In genomic region chr20:38951611-38952010, GRCh38 we compare ENCODE assay signal across 20 cellular contexts. TPM values are rescaled to one million over a fixed set of nuclear protein-coding genes. Genes with fewer than 3 reads are reported as not detected.
A peak's percentile ranks its signal among the peaks of the same experiment; 100 is the strongest.
DNase-seq lines count a peak whose midpoint lies in the region; ATAC-seq, FAIRE-seq and TF ChIP-seq lines count a peak whose summit lies in the region.
"Had no signal": no experiment of that assay in that cellular context is flagged by ENCODE, and none has a peak within 500 bp of the region (broad histone marks: within the 10 kb centered on the region; RNA-seq: fewer than 3 reads in every experiment).

No MANE protein-coding gene starts in this region.

- H3K36me3 Mint-ChIP-seq in activated CD8-positive, alpha-beta memory T cell treated with anti-CD3 and anti-CD28 coated beads, Interleukin-2, amount 10 ng/mL, durations not matched to agents 7 days and 5 days: peaks cover 62% of the 10 kb centered on the region
- peaks cover 22% of the 10 kb centered on the region for H3K36me3 Mint-ChIP-seq in stimulated activated effector memory CD8-positive, alpha-beta T cell treated with anti-CD3 and anti-CD28 coated beads, Interleukin-12 subunit alpha, Interleukin-12 subunit beta, amount 100 ng/mL, for 72 hours

- H3K27me3 ChIP-seq in HepG2 (ENCODE audit: control insufficient read depth in 1 of 2, insufficient read depth in 2 of 2, low read length in 2 of 2) (no peaks in the 10 kb centered on the region), right lobe of liver (no peaks in the 10 kb centered on the region)

- H3K79me2 ChIP-seq in HepG2 (ENCODE audit: insufficient read depth, low read length): no peaks in the 10 kb centered on the region

- H3K4me3 Mint-ChIP-seq in activated CD8-positive, alpha-beta memory T cell treated with anti-CD3 and anti-CD28 coated beads, Interleukin-2, amount 10 ng/mL, durations not matched to agents 7 days and 5 days: no peak overlapping the region
- no peak overlapping the region for H3K4me3 Mint-ChIP-seq in stimulated activated effector memory CD8-positive, alpha-beta T cell treated with anti-CD3 and anti-CD28 coated beads, Interleukin-12 subunit alpha, Interleukin-12 subunit beta, amount 100 ng/mL, for 72 hours
- H3K4me3 Mint-ChIP-seq: CD4-positive, alpha-beta T cell; GM23338 had no signal

- H3K9me3 Mint-ChIP-seq in activated CD8-positive, alpha-beta memory T cell treated with anti-CD3 and anti-CD28 coated beads, Interleukin-2, amount 10 ng/mL, durations not matched to agents 7 days and 5 days (ENCODE audit: low read depth): no peaks in the 10 kb centered on the region
- H3K9me3 Mint-ChIP-seq in stimulated activated effector memory CD8-positive, alpha-beta T cell treated with anti-CD3 and anti-CD28 coated beads, Interleukin-12 subunit alpha, Interleukin-12 subunit beta, amount 100 ng/mL, for 72 hours: no peaks in the 10 kb centered on the region
- H3K9me3 Mint-ChIP-seq: CD4-positive, alpha-beta T cell; GM23338 had no signal

- no peak overlapping the region for H3K27ac Mint-ChIP-seq in activated CD8-positive, alpha-beta memory T cell treated with anti-CD3 and anti-CD28 coated beads, Interleukin-2, amount 10 ng/mL, durations not matched to agents 7 days and 5 days
- H3K27ac Mint-ChIP-seq in stimulated activated effector memory CD8-positive, alpha-beta T cell treated with anti-CD3 and anti-CD28 coated beads, Interleukin-12 subunit alpha, Interleukin-12 subunit beta, amount 100 ng/mL, for 72 hours: peak overlapping the region; percentile 56
- H3K27ac Mint-ChIP-seq: CD4-positive, alpha-beta T cell; GM23338 had no signal

- no peak overlapping the region for H3K9ac ChIP-seq in HepG2 (ENCODE audit: insufficient read depth, low read depth, low read length)

- in situ Hi-C loops in HepG2 (cut with HindIII; ENCODE audit: extremely low pct_ligation_motif_present, low pct_unique_long_range_greater_than_20kb): no loop called here

- POLR2A ChIA-PET in HepG2 (lab: Yijun Ruan, JAX): no interaction called here

- TF ChIP-seq EP300 in HepG2 (IDR thresholded peaks at IDR 0.05; ENCODE audit: low read depth in 2 of 2, low read length in 2 of 2): no peak
- no peak for TF ChIP-seq EP300 in HepG2 (CRISPR knock-in tag; IDR thresholded peaks at IDR 0.05; ENCODE audit: borderline replicate concordance)

- no peaks in the 10 kb centered on the region for H4K20me1 ChIP-seq in HepG2 (ENCODE audit: insufficient read depth, low read length)

- no peak overlapping the region for H2AFZ ChIP-seq in HepG2 (ENCODE audit: low read length)
- H2AFZ ChIP-seq: GM23338 had no signal

- intact Hi-C loops in HepG2 (cut with micrococcal nuclease; ENCODE audit: unreplicated experiment): no loop called here
- intact Hi-C loops in right lobe of liver (cut with DNase I): no loop called here

- H3K27ac ChIP-seq in HepG2 (ENCODE audit: extremely low read length, insufficient read depth, low read length): no peak overlapping the region
- no peak overlapping the region for H3K27ac ChIP-seq in right lobe of liver
- H3K27ac ChIP-seq: 22Rv1, A549, C4-2B had no signal

- H3K36me3 ChIP-seq in HepG2 (replicated peaks in 1 of 2; ENCODE audit: control insufficient read depth in 1 of 2, insufficient read depth in 2 of 2, low read length in 2 of 2) (peaks cover 46 to 67% of the 10 kb centered on the region in 2 experiments), right lobe of liver (no peaks in the 10 kb centered on the region)

- CTCF ChIA-PET in activated CD8-positive, alpha-beta memory T cell treated with anti-CD3 and anti-CD28 coated beads, Interleukin-2, amount 10 ng/mL, durations not matched to agents 7 days and 5 days (lab: Charles Lee): interaction anchor here (0.9 to 2.1 kb wide), 3 partner anchors 10 to 98 kb away, joined by 3 to 8 read pairs (median 3); partner anchors contain the start of genes DHX35 and FAM83D
- CTCF ChIA-PET in HepG2 (lab: Yijun Ruan, JAX; ENCODE audit: low intra/inter-chr PET ratio, low total read pairs): no interaction called here

- H3K4me2 ChIP-seq in HepG2 (ENCODE audit: low read depth, low read length): no peak overlapping the region
- H3K4me2 ChIP-seq: A549, GM23338 had no signal

- WGBS in HepG2 (ENCODE audit: low lambda C conversion rate): 97% methylated on average over 9 of the region's 9 CpGs
- WGBS in right lobe of liver (ENCODE audit: insufficient coverage, low coverage, low lambda C conversion rate, missing lambda C conversion rate): 100% methylated on average over 6 of the region's 9 CpGs

- no peak for ATAC-seq in activated CD8-positive, alpha-beta memory T cell treated with anti-CD3 and anti-CD28 coated beads, Interleukin-2, amount 10 ng/mL, durations not matched to agents 7 days and 5 days
- ATAC-seq in HepG2: no peak
- no peak for ATAC-seq in right lobe of liver
- ATAC-seq in stimulated activated effector memory CD8-positive, alpha-beta T cell treated with anti-CD3 and anti-CD28 coated beads, Interleukin-12 subunit alpha, Interleukin-12 subunit beta, amount 100 ng/mL, for 72 hours: no peak
- no peak for ATAC-seq in GM18520 (IDR thresholded peaks at IDR 0.05; ENCODE audit: unreplicated experiment)
- no peak for ATAC-seq in HG02884 (IDR thresholded peaks at IDR 0.05; ENCODE audit: unreplicated experiment)
- ATAC-seq: A549, GM23338, HCT116 had no signal

- peaks cover 2% of the 10 kb centered on the region for H3K4me1 Mint-ChIP-seq in activated CD8-positive, alpha-beta memory T cell treated with anti-CD3 and anti-CD28 coated beads, Interleukin-2, amount 10 ng/mL, durations not matched to agents 7 days and 5 days
- no peaks in the 10 kb centered on the region for H3K4me1 Mint-ChIP-seq in stimulated activated effector memory CD8-positive, alpha-beta T cell treated with anti-CD3 and anti-CD28 coated beads, Interleukin-12 subunit alpha, Interleukin-12 subunit beta, amount 100 ng/mL, for 72 hours
- H3K4me1 Mint-ChIP-seq: GM23338 had no signal

- TF ChIP-seq POLR2A in HepG2 (IDR thresholded peaks at IDR 0.05; ENCODE audit: insufficient read depth in 1 of 2, low read depth in 2 of 2, low read length in 2 of 2): no peak
- no peak for TF ChIP-seq POLR2A in right lobe of liver (IDR thresholded peaks at IDR 0.05)

- FAIRE-seq in HepG2 (lab: Jason Lieb, UNC): no peak
- FAIRE-seq: A549, D721Med, G401.6, GM12892, GM18507 had no signal

- no peaks in the 10 kb centered on the region for H3K9me3 ChIP-seq in HepG2 (ENCODE audit: low read length)
- no peaks in the 10 kb centered on the region for H3K9me3 ChIP-seq in right lobe of liver
- H3K9me3 ChIP-seq: A549, Caco-2 had no signal

- no TSS peak for BruUV-seq in HepG2 (replicated peaks; lab: Mats Ljungman, UMichigan)

- H3K4me1 ChIP-seq in HepG2 (ENCODE audit: insufficient read depth, low read length) (peaks cover 33% of the 10 kb centered on the region), right lobe of liver (peaks cover 0 to 11% (median 0%) of the 10 kb centered on the region in 4 donors)
- H3K4me1 ChIP-seq: A549, Caco-2 had no signal

- H3K27me3 Mint-ChIP-seq in activated CD8-positive, alpha-beta memory T cell treated with anti-CD3 and anti-CD28 coated beads, Interleukin-2, amount 10 ng/mL, durations not matched to agents 7 days and 5 days: no peaks in the 10 kb centered on the region
- H3K27me3 Mint-ChIP-seq: CD4-positive, alpha-beta T cell had no signal

- H3K4me3 ChIP-seq in HepG2 (replicated peaks in 1 of 3; ENCODE audit: insufficient read depth in 1 of 3, low read depth in 2 of 3, low read length in 3 of 3): no peak overlapping the region
- H3K4me3 ChIP-seq in right lobe of liver: no peak overlapping the region
- H3K4me3 ChIP-seq: A549, GM23338 had no signal

- no peak for TF ChIP-seq RAD21 in HepG2 (CRISPR knock-in tag; IDR thresholded peaks at IDR 0.05)

- peak; percentile 37 for DNase-seq in activated CD8-positive, alpha-beta memory T cell treated with anti-CD3 and anti-CD28 coated beads, Interleukin-2, amount 10 ng/mL, durations not matched to agents 7 days and 5 days
- no peak for DNase-seq in activated CD8-positive, alpha-beta memory T cell treated with anti-CD3 and anti-CD28 coated beads for 24 hours
- no peak for DNase-seq in HepG2 (ENCODE audit: low spot score)
- DNase-seq in right lobe of liver: no peak
- no peak for DNase-seq in stimulated activated effector memory CD8-positive, alpha-beta T cell treated with anti-CD3 and anti-CD28 coated beads, Interleukin-12 subunit alpha, Interleukin-12 subunit beta, amount 100 ng/mL, for 72 hours (ENCODE audit: low spot score in 2 of 2)
- DNase-seq: AML-193; Caco-2; CD4-positive, alpha-beta T cell; H7 had no signal

- TF ChIP-seq CTCF in HepG2 (CRISPR knock-in tag; IDR thresholded peaks at IDR 0.05): no peak
- no peak for TF ChIP-seq CTCF in right lobe of liver (IDR thresholded peaks at IDR 0.05)

RNA-seq across cellular contexts. Expression of gene DHX35, which starts 10.5 kb away (rescaled TPM):
- 10 to 100 TPM; 10.5 to 12.9 TPM for total RNA-seq in activated CD8-positive, alpha-beta memory T cell treated with anti-CD3 and anti-CD28 coated beads, Interleukin-2, amount 10 ng/mL, durations not matched to agents 7 days and 5 days
- total RNA-seq in HepG2 (2016; rRNA removed; fragmentation: Illumina TruSeq; extraction: Trizol): 28.7 and 30.4 TPM in 2 replicates
- total RNA-seq in HepG2 (2016; cell fraction: cytosol; rRNA removed; fragmentation: Illumina TruSeq; extraction: Trizol; ENCODE audit: low read depth): 5.2 and 6.7 TPM in 2 replicates
- total RNA-seq in HepG2 (2016; cell fraction: insoluble cytoplasmic fraction; rRNA removed; fragmentation: Illumina TruSeq; extraction: Trizol): 29.9 and 33.4 TPM in 2 replicates
- 8.6 and 10.5 TPM in 2 replicates for total RNA-seq in HepG2 (2016; cell fraction: membrane; rRNA removed; fragmentation: Illumina TruSeq; extraction: Trizol)
- total RNA-seq in HepG2 (2016; cell fraction: nucleus; rRNA removed; fragmentation: Illumina TruSeq; extraction: Trizol): 35.4 and 36.9 TPM in 2 replicates
- polyA plus RNA-seq in HepG2 (2011; rRNA removed): 25.8 and 26.2 TPM in 2 replicates
- polyA plus RNA-seq in HepG2 (2011; cell fraction: cytosol; rRNA removed): 18.8 and 19.6 TPM in 2 replicates
- polyA plus RNA-seq in HepG2 (2011; cell fraction: nucleus; rRNA removed): 58.1 and 67.7 TPM in 2 replicates
- polyA plus RNA-seq in HepG2 (2012): 11.8 and 14.5 TPM in 2 replicates
- polyA plus RNA-seq in HepG2 (2016; cell fraction: cytosol; fragmentation: Illumina TruSeq; extraction: Trizol; ENCODE audit: low read depth): 1.6 and 1.8 TPM in 2 replicates
- 24.2 and 25.5 TPM in 2 replicates for polyA plus RNA-seq in HepG2 (2016; cell fraction: insoluble cytoplasmic fraction; fragmentation: Illumina TruSeq; extraction: Trizol; ENCODE audit: low read depth)
- 4.9 TPM in 2 replicates for polyA plus RNA-seq in HepG2 (2016; cell fraction: membrane; fragmentation: Illumina TruSeq; extraction: Trizol; ENCODE audit: low read depth)
- 45.4 and 47.2 TPM in 2 replicates for polyA plus RNA-seq in HepG2 (2016; cell fraction: nucleus; fragmentation: Illumina TruSeq; extraction: Trizol; ENCODE audit: insufficient read depth, low read depth)
- 25.6 and 28.7 TPM in 2 replicates for polyA minus RNA-seq in HepG2 (2011; rRNA and poly(A)+ RNA removed; ENCODE audit: low replicate concordance)
- polyA minus RNA-seq in HepG2 (2011; cell fraction: cytosol; rRNA and poly(A)+ RNA removed): 10.4 and 11.8 TPM in 2 replicates
- 46.6 and 48.2 TPM in 2 replicates for polyA minus RNA-seq in HepG2 (2011; cell fraction: nucleus; rRNA and poly(A)+ RNA removed)
- total RNA-seq in right lobe of liver: 1 to 10 TPM; 3.2 to 7.5 (median 4.8) TPM

RNA-seq across cellular contexts. Expression of gene FAM83D, which starts 25.4 kb away (rescaled TPM):
- total RNA-seq in activated CD8-positive, alpha-beta memory T cell treated with anti-CD3 and anti-CD28 coated beads, Interleukin-2, amount 10 ng/mL, durations not matched to agents 7 days and 5 days: 10 to 100 TPM; 23.1 to 28.4 TPM
- total RNA-seq in HepG2 (2016; rRNA removed; fragmentation: Illumina TruSeq; extraction: Trizol) (64.0 and 76.5 TPM in 2 replicates), right lobe of liver (1 to 10 TPM in 4 of 6 experiments, under 1 TPM in 2; 0.83 to 3.3 (median 1.7) TPM)
- 7.7 and 8.1 TPM in 2 replicates for total RNA-seq in HepG2 (2016; cell fraction: cytosol; rRNA removed; fragmentation: Illumina TruSeq; extraction: Trizol; ENCODE audit: low read depth)
- 64.0 and 71.6 TPM in 2 replicates for total RNA-seq in HepG2 (2016; cell fraction: insoluble cytoplasmic fraction; rRNA removed; fragmentation: Illumina TruSeq; extraction: Trizol)
- total RNA-seq in HepG2 (2016; cell fraction: membrane; rRNA removed; fragmentation: Illumina TruSeq; extraction: Trizol): 21.2 and 23.0 TPM in 2 replicates
- total RNA-seq in HepG2 (2016; cell fraction: nucleus; rRNA removed; fragmentation: Illumina TruSeq; extraction: Trizol): 31.3 and 37.7 TPM in 2 replicates
- 26.7 and 51.4 TPM in 2 replicates for polyA plus RNA-seq in HepG2 (2011; rRNA removed)
- 28.2 and 38.6 TPM in 2 replicates for polyA plus RNA-seq in HepG2 (2011; cell fraction: cytosol; rRNA removed)
- polyA plus RNA-seq in HepG2 (2011; cell fraction: nucleus; rRNA removed): 23.7 and 42.3 TPM in 2 replicates
- polyA plus RNA-seq in HepG2 (2012): 13.4 and 27.1 TPM in 2 replicates
- polyA plus RNA-seq in HepG2 (2016; cell fraction: cytosol; fragmentation: Illumina TruSeq; extraction: Trizol; ENCODE audit: low read depth): 3.9 and 4.0 TPM in 2 replicates
- 80.4 and 80.8 TPM in 2 replicates for polyA plus RNA-seq in HepG2 (2016; cell fraction: insoluble cytoplasmic fraction; fragmentation: Illumina TruSeq; extraction: Trizol; ENCODE audit: low read depth)
- polyA plus RNA-seq in HepG2 (2016; cell fraction: membrane; fragmentation: Illumina TruSeq; extraction: Trizol; ENCODE audit: low read depth): 11.5 and 12.2 TPM in 2 replicates
- polyA plus RNA-seq in HepG2 (2016; cell fraction: nucleus; fragmentation: Illumina TruSeq; extraction: Trizol; ENCODE audit: insufficient read depth, low read depth): 61.5 and 62.0 TPM in 2 replicates
- 42.3 and 93.4 TPM in 2 replicates for polyA minus RNA-seq in HepG2 (2011; rRNA and poly(A)+ RNA removed; ENCODE audit: low replicate concordance)
- 16.7 and 27.9 TPM in 2 replicates for polyA minus RNA-seq in HepG2 (2011; cell fraction: cytosol; rRNA and poly(A)+ RNA removed)
- polyA minus RNA-seq in HepG2 (2011; cell fraction: nucleus; rRNA and poly(A)+ RNA removed): 19.5 and 32.3 TPM in 2 replicates
